Comparison of ENCODE assay signal across 18 cellular contexts in genomic region chr19:16575282-16575681, GRCh38. TPM values are rescaled to one million over a fixed set of nuclear protein-coding genes. Genes with fewer than 3 reads are reported as not detected.
A peak's percentile ranks its signal among the peaks of the same experiment; 100 is the strongest.
DNase-seq lines count a peak whose midpoint lies in the region; ATAC-seq and TF ChIP-seq lines count a peak whose summit lies in the region.
"Had no signal": no experiment of that assay in that cellular context is flagged by ENCODE, and none has a peak within 500 bp of the region (broad histone marks: within the 10 kb centered on the region; RNA-seq: fewer than 3 reads in every experiment).

No MANE protein-coding gene starts in this region.

- CTCF ChIA-PET in activated B cell treated with CpG ODN at 0.5 μM for 24 hours (lab: Charles Lee): no interaction called here

- TF ChIP-seq CTCF in activated B cell treated with CpG ODN at 0.5 μM for 24 hours (IDR thresholded peaks at IDR 0.05) (no peak), thyroid gland (IDR thresholded peaks at IDR 0.05) (no peak)

- H3K4me1 ChIP-seq in thyroid gland: peaks cover 24 to 25% of the 10 kb centered on the region in 2 donors

- H3K4me1 Mint-ChIP-seq in activated B cell treated with CpG ODN at 0.5 μM for 24 hours (peaks cover 61% of the 10 kb centered on the region), immature natural killer cell (peaks cover 60 to 70% of the 10 kb centered on the region in 2 donors)
- H3K4me1 Mint-ChIP-seq in stimulated activated naive CD8-positive, alpha-beta T cell treated with anti-CD3 and anti-CD28 coated beads, Interleukin-15, amount 100 ng/mL, for 72 hours: peaks cover 73% of the 10 kb centered on the region

- H3K27ac Mint-ChIP-seq in activated B cell treated with CpG ODN at 0.5 μM for 24 hours: peak overlapping the region; percentile 59
- H3K27ac Mint-ChIP-seq in immature natural killer cell: peak overlapping the region; percentile 46 to 99 (median 96)
- H3K27ac Mint-ChIP-seq in stimulated activated naive CD8-positive, alpha-beta T cell treated with anti-CD3 and anti-CD28 coated beads, Interleukin-15, amount 100 ng/mL, for 72 hours: peak overlapping the region; percentile 41 to 50
- H3K27ac Mint-ChIP-seq: T-helper 2 cell treated with Interferon-gamma antibody and Interleukin-4, amounts not matched to agents 5 μg/mL and 100 μg/mL, for 36 hours had no signal

- POLR2A ChIA-PET in activated B cell treated with CpG ODN at 0.5 μM for 24 hours (lab: Charles Lee): interaction anchor here (7.3 kb wide), 1 partner anchor 11 kb away, joined by 190 read pairs; no protein-coding TSS in a partner anchor

- no peak overlapping the region for H3K27ac ChIP-seq in thyroid gland
- H3K27ac ChIP-seq: colonic mucosa had no signal

- no peak for ATAC-seq in Right ventricle myocardium inferior
- no peak for ATAC-seq in activated B cell treated with CpG ODN at 0.5 μM for 24 hours (ENCODE audit: low read depth)
- no peak for ATAC-seq in stimulated activated naive CD8-positive, alpha-beta T cell treated with anti-CD3 and anti-CD28 coated beads, Interleukin-15, amount 100 ng/mL, for 72 hours

- DNase-seq in Right ventricle myocardium inferior (ENCODE audit: missing footprints) (peak; percentile 44), cardiac septum (ENCODE audit: low spot score) (no peak), activated B cell treated with CpG ODN at 0.5 μM for 24 hours (no peak), immature natural killer cell (no peak), thyroid gland (no peak), RKO (ENCODE audit: low spot score) (no peak), amygdala (lab: John Stamatoyannopoulos, UW) (no peak)
- DNase-seq in stimulated activated naive CD8-positive, alpha-beta T cell treated with anti-CD3 and anti-CD28 coated beads, Interleukin-15, amount 100 ng/mL, for 72 hours: no peak
- DNase-seq: activated CD4-positive, alpha-beta T cell treated with anti-CD3 and anti-CD28 coated beads for 1 hour; aorta; Calu3; colonic mucosa; foreskin fibroblast; NCI-H2227 treated with DMSO at 0.1 percent for 48 hours; occipital lobe; substantia nigra had no signal

- peaks cover 20 to 27% of the 10 kb centered on the region in 2 donors for H3K36me3 ChIP-seq in thyroid gland

- intact Hi-C loops in Right ventricle myocardium inferior (cut with DNase I): no loop called here
- intact Hi-C loops in cardiac septum (cut with DNase I): no loop called here
- intact Hi-C loops in activated B cell treated with CpG ODN at 0.5 μM for 24 hours (cut with micrococcal nuclease): no loop called here
- intact Hi-C loops in thyroid gland (cut with DNase I): no loop called here

- H3K36me3 Mint-ChIP-seq in activated B cell treated with CpG ODN at 0.5 μM for 24 hours (ENCODE audit: low read depth): peaks cover 63% of the 10 kb centered on the region
- peaks cover 0 to 12% (median 0%) of the 10 kb centered on the region in 3 donors for H3K36me3 Mint-ChIP-seq in immature natural killer cell

- H3K27me3 ChIP-seq in thyroid gland: no peaks in the 10 kb centered on the region
- H3K27me3 ChIP-seq: colonic mucosa, right lobe of liver had no signal

- 89 to 94% methylated on average over 2 of the region's 2 CpGs for WGBS in thyroid gland, 2 donors

- H3K4me3 Mint-ChIP-seq in activated B cell treated with CpG ODN at 0.5 μM for 24 hours: no peak overlapping the region
- peak overlapping the region in 1 of 5 donors; percentile 17 for H3K4me3 Mint-ChIP-seq in immature natural killer cell
- no peak overlapping the region for H3K4me3 Mint-ChIP-seq in stimulated activated naive CD8-positive, alpha-beta T cell treated with anti-CD3 and anti-CD28 coated beads, Interleukin-15, amount 100 ng/mL, for 72 hours
- H3K4me3 Mint-ChIP-seq: T-helper 2 cell treated with Interferon-gamma antibody and Interleukin-4, amounts not matched to agents 5 μg/mL and 100 μg/mL, for 36 hours had no signal

- no peaks in the 10 kb centered on the region for H3K9me3 ChIP-seq in thyroid gland
- H3K9me3 ChIP-seq: colonic mucosa, right lobe of liver had no signal

- no peaks in the 10 kb centered on the region for H3K9me3 Mint-ChIP-seq in activated B cell treated with CpG ODN at 0.5 μM for 24 hours
- no peaks in the 10 kb centered on the region for H3K9me3 Mint-ChIP-seq in immature natural killer cell
- no peaks in the 10 kb centered on the region for H3K9me3 Mint-ChIP-seq in stimulated activated naive CD8-positive, alpha-beta T cell treated with anti-CD3 and anti-CD28 coated beads, Interleukin-15, amount 100 ng/mL, for 72 hours
- H3K9me3 Mint-ChIP-seq: T-helper 2 cell treated with Interferon-gamma antibody and Interleukin-4, amounts not matched to agents 5 μg/mL and 100 μg/mL, for 36 hours had no signal

- H3K4me3 ChIP-seq in thyroid gland (replicated peaks in 1 of 3): no peak overlapping the region
- H3K4me3 ChIP-seq: colonic mucosa, right lobe of liver had no signal

- H3K27me3 Mint-ChIP-seq in activated B cell treated with CpG ODN at 0.5 μM for 24 hours (no peaks in the 10 kb centered on the region), immature natural killer cell (ENCODE audit: low read depth in 3 of 3) (peaks cover 18 to 26% (median 22%) of the 10 kb centered on the region in 3 donors)
- H3K27me3 Mint-ChIP-seq in stimulated activated naive CD8-positive, alpha-beta T cell treated with anti-CD3 and anti-CD28 coated beads, Interleukin-15, amount 100 ng/mL, for 72 hours: no peaks in the 10 kb centered on the region

- TF ChIP-seq POLR2A in thyroid gland (IDR thresholded peaks at IDR 0.05): no peak

RNA-seq across cellular contexts. Expression of gene SLC35E1, which starts 3.1 kb away (rescaled TPM):
- total RNA-seq in Right ventricle myocardium inferior (23.5 TPM), cardiac septum (26.7 TPM), activated B cell treated with CpG ODN at 0.5 μM for 24 hours (41.6 and 51.7 TPM in 2 replicates), thyroid gland (10 to 100 TPM; 33.3 to 49.3 (median 38.6) TPM)
- polyA plus RNA-seq in immature natural killer cell: 10 to 100 TPM; 14.9 to 21.8 (median 20.1) TPM

RNA-seq across cellular contexts. Expression of gene CHERP, which starts 33.0 kb away (rescaled TPM):
- total RNA-seq in Right ventricle myocardium inferior: 17.3 TPM
- total RNA-seq in cardiac septum: 23.7 TPM
- 70.9 and 89.3 TPM in 2 replicates for total RNA-seq in activated B cell treated with CpG ODN at 0.5 μM for 24 hours
- 10 to 100 TPM in 1 of 3 donors, 1 to 10 TPM in 2; 1.6 to 19.9 (median 3.4) TPM for polyA plus RNA-seq in immature natural killer cell
- 10 to 100 TPM in 3 of 4 donors, 1 to 10 TPM in 1; 8.1 to 15.5 (median 11.7) TPM for total RNA-seq in thyroid gland

RNA-seq across cellular contexts. Expression of gene MED26, which starts 52.7 kb away (rescaled TPM):
- total RNA-seq in Right ventricle myocardium inferior (6.1 TPM), cardiac septum (4.3 TPM), activated B cell treated with CpG ODN at 0.5 μM for 24 hours (32.0 and 36.1 TPM in 2 replicates), thyroid gland (10 to 100 TPM in 1 of 4 donors, 1 to 10 TPM in 3; 4.4 to 12.9 (median 8.4) TPM)
- 1 to 10 TPM; 1.2 to 5.3 (median 2.0) TPM for polyA plus RNA-seq in immature natural killer cell

Comparison
In these comparisons a context has a peak if more than half of its experiments do, and no peak if none do; other contexts are left out.
1. H3K27ac Mint-ChIP-seq: peak in every context shown above with its lines; median percentile 96 in immature natural killer cell; 59 in activated B cell treated with CpG ODN at 0.5 μM for 24 hours; 46 in stimulated activated naive CD8-positive, alpha-beta T cell treated with anti-CD3 and anti-CD28 coated beads, Interleukin-15, amount 100 ng/mL, for 72 hours.